ENCODE assay signal across 8 cellular contexts in the genomic region with DNA sequence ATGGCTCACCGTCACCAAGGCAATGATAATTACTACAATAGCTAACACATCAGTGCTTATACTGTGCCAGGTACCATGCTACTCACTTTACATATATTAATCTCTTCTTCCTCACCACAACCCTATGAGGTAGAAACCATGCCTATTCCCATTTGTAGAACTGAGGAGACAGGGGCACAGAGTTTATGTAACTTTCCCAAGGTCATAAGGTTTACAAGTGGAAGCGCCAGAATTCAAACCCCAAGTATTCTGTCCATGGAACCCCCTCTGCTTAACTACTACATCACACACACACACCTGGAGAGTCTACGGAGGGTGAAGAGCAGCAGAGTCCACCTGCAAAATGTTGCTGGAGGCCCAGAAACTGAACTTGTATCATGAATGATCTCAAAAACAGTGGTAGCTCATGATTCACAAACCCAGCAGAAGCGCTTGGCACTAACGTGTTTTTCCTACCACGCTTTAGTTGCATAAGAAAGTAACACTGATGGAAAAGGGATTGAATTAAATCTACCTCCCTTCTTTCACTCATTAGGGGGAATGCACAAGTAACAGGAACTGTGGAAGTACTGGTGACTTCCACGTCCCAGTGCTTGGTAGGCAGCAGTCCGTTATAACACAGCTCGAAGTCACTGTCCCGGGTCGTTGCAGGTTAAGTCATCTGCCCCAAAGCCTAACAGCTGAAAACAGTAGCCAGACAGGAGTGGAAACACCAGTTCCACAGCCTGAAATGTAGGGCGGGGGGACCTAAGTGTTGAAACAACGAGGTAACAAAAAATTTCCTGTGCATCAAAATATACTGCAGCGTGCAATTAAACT. TPM values are rescaled to one million over a fixed set of nuclear protein-coding genes. Genes with fewer than 3 reads are reported as not detected.
DNase-seq lines count a peak whose midpoint lies in the region; ATAC-seq and TF ChIP-seq lines count a peak whose summit lies in the region.

No MANE protein-coding gene starts in this region.

- peak overlapping the region; percentile 30 to 36 for H3K4me3 ChIP-seq in SK-N-SH (ENCODE audit: low read depth in 2 of 2, low read length in 1 of 2)
- H3K4me3 ChIP-seq in fibroblast of pulmonary artery (replicated peaks; ENCODE audit: low read depth, low read length) = peak overlapping the region; percentile 40
- H3K4me3 ChIP-seq in skeletal muscle tissue (ENCODE audit: low read length in 3 of 3) = peak overlapping the region; percentile 19 to 46 (median 34)

- H3K4me1 ChIP-seq in SK-N-SH (ENCODE audit: control insufficient read depth in 1 of 2, insufficient read depth in 2 of 2, low read depth in 1 of 2, low read length in 1 of 2) = peaks cover 13 to 22% of the 10 kb centered on the region in 2 experiments; a peak in 3 of 4 replicates
- H3K4me1 ChIP-seq in skeletal muscle tissue (ENCODE audit: control insufficient read depth in 3 of 3, insufficient read depth in 3 of 3, low read length in 3 of 3) = peaks cover 6 to 17% (median 10%) of the 10 kb centered on the region in 3 donors

- H3K79me2 ChIP-seq in SK-N-SH (ENCODE audit: insufficient read depth) = peaks cover 56% of the 10 kb centered on the region

- H3K27me3 Mint-ChIP-seq in T-helper 17 cell = no peaks in the 10 kb centered on the region

- H3K27me3 ChIP-seq in SK-N-SH (ENCODE audit: insufficient read depth) = no peaks in the 10 kb centered on the region
- no peaks in the 10 kb centered on the region for H3K27me3 ChIP-seq in skeletal muscle tissue (ENCODE audit: control insufficient read depth in 3 of 3, insufficient read depth in 3 of 3, low read length in 3 of 3)

- H3K4me3 Mint-ChIP-seq in T-helper 17 cell = peak overlapping the region; percentile 75

- peaks cover 2% of the 10 kb centered on the region for H3K36me3 Mint-ChIP-seq in T-helper 17 cell (ENCODE audit: low read depth)

- peaks cover 19% of the 10 kb centered on the region for H3F3A ChIP-seq in SK-N-SH (replicated peaks; ENCODE audit: insufficient read depth)

- 89% methylated on average over 14 of the region's 14 CpGs for WGBS in SK-N-SH (ENCODE audit: low lambda C conversion rate)

- no peak for TF ChIP-seq RAD21 in SK-N-SH (IDR thresholded peaks at IDR 0.05; ENCODE audit: low read length)

- no peak for TF ChIP-seq EP300 in SK-N-SH (IDR thresholded peaks at IDR 0.05; ENCODE audit: borderline replicate concordance in 1 of 2, low read depth in 1 of 2, low read length in 1 of 2)

- POLR2A ChIA-PET in SK-N-SH (lab: Yijun Ruan, JAX) = no interaction called here

- no peak for DNase-seq in SK-N-SH
- no peak for DNase-seq in T-helper 17 cell
- DNase-seq in fibroblast of pulmonary artery (ENCODE audit: low read depth) = no peak
- no peak for DNase-seq in NCI-H2107 treated with DMSO at 0.1 percent for 48 hours (lab: John Stamatoyannopoulos, UW; ENCODE audit: unreplicated experiment)
- DNase-seq in UCSD-AML1 (lab: John Stamatoyannopoulos, UW; ENCODE audit: unreplicated experiment) = no peak

- H3K9me3 ChIP-seq in SK-N-SH = no peaks in the 10 kb centered on the region
- no peaks in the 10 kb centered on the region for H3K9me3 ChIP-seq in T-helper 17 cell (ENCODE audit: control insufficient read depth, low read length, poor library complexity, severe bottlenecking)
- no peaks in the 10 kb centered on the region for H3K9me3 ChIP-seq in skeletal muscle tissue (ENCODE audit: control insufficient read depth in 3 of 3, low read length in 3 of 3)

- TF ChIP-seq CTCF in SK-N-SH (IDR thresholded peaks at IDR 0.05) = no peak
- no peak for TF ChIP-seq CTCF in fibroblast of pulmonary artery (IDR thresholded peaks at IDR 0.05; ENCODE audit: low read length, missing control alignments)

- H3K36me3 ChIP-seq in SK-N-SH (replicated peaks in 1 of 2; ENCODE audit: control insufficient read depth in 1 of 2, insufficient read depth in 2 of 2, low read length in 1 of 2) = no peaks in the 10 kb centered on the region
- no peaks in the 10 kb centered on the region for H3K36me3 ChIP-seq in skeletal muscle tissue (ENCODE audit: control insufficient read depth in 3 of 3, insufficient read depth in 3 of 3, low read length in 3 of 3)

- H3K9ac ChIP-seq in SK-N-SH (no peak overlapping the region), skeletal muscle tissue (ENCODE audit: low read depth in 1 of 3, low read length in 3 of 3) (peak overlapping the region in 1 of 3 donors; percentile 10)

- H3K27ac ChIP-seq in SK-N-SH (ENCODE audit: low read depth in 2 of 2, low read length in 1 of 2) (peak overlapping the region in 1 of 2 experiments; percentile 53; a peak in 2 of 4 replicates), skeletal muscle tissue (ENCODE audit: low read depth, low read length) (no peak overlapping the region)

- peaks cover 40% of the 10 kb centered on the region for H3K4me1 Mint-ChIP-seq in T-helper 17 cell

- no peaks in the 10 kb centered on the region for H4K20me1 ChIP-seq in SK-N-SH (ENCODE audit: insufficient read depth)

- peak overlapping the region; percentile 62 for H3K4me2 ChIP-seq in SK-N-SH

- peak overlapping the region; percentile 54 for H3K27ac Mint-ChIP-seq in T-helper 17 cell

- no peak overlapping the region for H2AFZ ChIP-seq in SK-N-SH (ENCODE audit: low read depth)

- CTCF ChIA-PET in SK-N-SH (lab: Yijun Ruan, JAX) = interaction anchor here (0.7 to 4.4 kb wide), 9 partner anchors 9 to 183 kb away, joined by 3 to 21 read pairs (median 3); partner anchors contain the start of gene TM7SF3

- H3K9me2 ChIP-seq in SK-N-SH = no peaks in the 10 kb centered on the region

- ATAC-seq in SK-N-SH treated with all-trans-retinoic acid at 6 μM for 48 hours (no peak), T-helper 17 cell (no peak), GM21515 (IDR thresholded peaks at IDR 0.05; ENCODE audit: unreplicated experiment) (no peak)

TF ChIP-seq in SK-N-SH, 30 proteins besides CTCF, POLR2A, EP300 and RAD21:
- TF ChIP-seq ELF1 (IDR thresholded peaks at IDR 0.05) (no peak), CHD2 (IDR thresholded peaks at IDR 0.05; ENCODE audit: low read length, partially characterized antibody) (no peak), MEF2A (IDR thresholded peaks at IDR 0.05; ENCODE audit: borderline replicate concordance, low read depth) (no peak), EZH2phosphoT487 (IDR thresholded peaks at IDR 0.05; ENCODE audit: borderline replicate concordance, low read depth) (no peak), GATA2 (CRISPR knock-in tag; IDR thresholded peaks at IDR 0.05) (no peak), NRF1 (IDR thresholded peaks at IDR 0.05; ENCODE audit: low read depth, low read length) (no peak), RCOR1 (IDR thresholded peaks at IDR 0.05; ENCODE audit: low read length) (no peak), FOXM1 (IDR thresholded peaks at IDR 0.05; ENCODE audit: low read depth) (no peak), POLR2AphosphoS5 (IDR thresholded peaks at IDR 0.05; ENCODE audit: low read depth, low read length) (no peak), FOXJ3 (CRISPR knock-in tag; IDR thresholded peaks at IDR 0.05) (no peak), GABPA (IDR thresholded peaks at IDR 0.05; ENCODE audit: low read depth) (no peak), FOSL2 (IDR thresholded peaks at IDR 0.05; ENCODE audit: borderline replicate concordance, low read depth) (no peak), RFX5 (IDR thresholded peaks at IDR 0.05; ENCODE audit: low read length) (no peak), NFIC (IDR thresholded peaks at IDR 0.05; ENCODE audit: borderline replicate concordance) (no peak)
- TF ChIP-seq, protein P1, sequence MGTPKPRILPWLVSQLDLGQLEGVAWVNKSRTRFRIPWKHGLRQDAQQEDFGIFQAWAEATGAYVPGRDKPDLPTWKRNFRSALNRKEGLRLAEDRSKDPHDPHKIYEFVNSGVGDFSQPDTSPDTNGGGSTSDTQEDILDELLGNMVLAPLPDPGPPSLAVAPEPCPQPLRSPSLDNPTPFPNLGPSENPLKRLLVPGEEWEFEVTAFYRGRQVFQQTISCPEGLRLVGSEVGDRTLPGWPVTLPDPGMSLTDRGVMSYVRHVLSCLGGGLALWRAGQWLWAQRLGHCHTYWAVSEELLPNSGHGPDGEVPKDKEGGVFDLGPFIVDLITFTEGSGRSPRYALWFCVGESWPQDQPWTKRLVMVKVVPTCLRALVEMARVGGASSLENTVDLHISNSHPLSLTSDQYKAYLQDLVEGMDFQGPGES (IDR thresholded peaks at IDR 0.05; ENCODE audit: low read depth, low read length) = no peak

TF ChIP-seq in SK-N-SH treated with all-trans-retinoic acid at 6 μM for 48 hours, 23 proteins besides CTCF, POLR2A, EP300 and RAD21 (continues in another document):
- no peak for TF ChIP-seq ARNTL (CRISPR knock-in tag; IDR thresholded peaks at IDR 0.05; ENCODE audit: borderline replicate concordance, low read depth)
- no peak for TF ChIP-seq ZNF565 (CRISPR knock-in tag; conservative IDR thresholded peaks at IDR 0.05; ENCODE audit: low read depth)
- no peak for TF ChIP-seq TCF4 (CRISPR knock-in tag; IDR thresholded peaks at IDR 0.05; ENCODE audit: borderline replicate concordance)
- TF ChIP-seq ZFP3 (CRISPR knock-in tag; IDR thresholded peaks at IDR 0.05) = no peak
- no peak for TF ChIP-seq CSDC2 (CRISPR knock-in tag; IDR thresholded peaks at IDR 0.05)
- TF ChIP-seq BACH2 (CRISPR knock-in tag; IDR thresholded peaks at IDR 0.05; ENCODE audit: borderline replicate concordance) = no peak
- no peak for TF ChIP-seq TOX (CRISPR knock-in tag; IDR thresholded peaks at IDR 0.05; ENCODE audit: borderline replicate concordance)
- no peak for TF ChIP-seq ESRRG (CRISPR knock-in tag; IDR thresholded peaks at IDR 0.05)
- no peak for TF ChIP-seq GLIS3 (CRISPR knock-in tag; IDR thresholded peaks at IDR 0.05)
- TF ChIP-seq ZC3H10 (CRISPR knock-in tag; IDR thresholded peaks at IDR 0.05) = no peak
- TF ChIP-seq ZNF70 (CRISPR knock-in tag; IDR thresholded peaks at IDR 0.05) = no peak
- TF ChIP-seq RARB (CRISPR knock-in tag; IDR thresholded peaks at IDR 0.05) = no peak
- TF ChIP-seq PPARA (CRISPR knock-in tag; IDR thresholded peaks at IDR 0.05; ENCODE audit: borderline replicate concordance) = no peak
- TF ChIP-seq ZFP30 (CRISPR knock-in tag; IDR thresholded peaks at IDR 0.05) = no peak

RNA-seq across cellular contexts. Expression of gene ITPR2, which starts 2.0 kb away (rescaled TPM):
- 2.3 and 3.0 TPM in 2 replicates for polyA plus RNA-seq in SK-N-SH (2012; rRNA removed)
- 2.8 and 3.8 TPM in 2 replicates for polyA plus RNA-seq in SK-N-SH (2012; cell fraction: cytosol; rRNA removed)
- 1.4 and 2.9 TPM in 2 replicates for polyA plus RNA-seq in SK-N-SH (2012; cell fraction: nucleus; rRNA removed)
- total RNA-seq in T-helper 17 cell = 10 to 100 TPM; 52.9 to 54.5 TPM
- 14.6 TPM for total RNA-seq in skeletal muscle tissue
